ENCODE assay signal across 8 cellular contexts in genomic region chr6:157274116-157274470, GRCh38. TPM values are rescaled to one million over a fixed set of nuclear protein-coding genes. Genes with fewer than 3 reads are reported as not detected.
DNase-seq lines count a peak whose midpoint lies in the region; ATAC-seq and TF ChIP-seq lines count a peak whose summit lies in the region.

No MANE protein-coding gene starts in this region.

- H3K9me3 Mint-ChIP-seq in activated naive CD4-positive, alpha-beta T cell treated with anti-CD3 and anti-CD28 coated beads, Interleukin-2, amount 50 U/mL, for 24 hours = peaks cover 7% of the 10 kb centered on the region

- no peak for DNase-seq in activated naive CD4-positive, alpha-beta T cell (lab: John Stamatoyannopoulos, UW)
- no peak for DNase-seq in adrenal gland
- no peak for DNase-seq in lower leg skin (ENCODE audit: low spot score in 2 of 2)
- no peak for DNase-seq in upper lobe of left lung
- DNase-seq in cerebellar nuclear complex (lab: John Stamatoyannopoulos, UW) = no peak

- peaks cover 4% of the 10 kb centered on the region for H3K4me1 Mint-ChIP-seq in activated naive CD4-positive, alpha-beta T cell treated with anti-CD3 and anti-CD28 coated beads, Interleukin-2, amount 50 U/mL, for 24 hours

- ATAC-seq in upper lobe of left lung (ENCODE audit: low FRiP score in 2 of 2) (no peak), GM21737 (IDR thresholded peaks at IDR 0.05; ENCODE audit: unreplicated experiment) (no peak), HG03095 (IDR thresholded peaks at IDR 0.05; ENCODE audit: unreplicated experiment) (no peak)

- intact Hi-C loops in adrenal gland (cut with DNase I) (loop anchor here (5.0 to 10.0 kb wide), 3 partner anchors 37 to 229 kb away; no protein-coding TSS in a partner anchor), lower leg skin (cut with DNase I; ENCODE audit: low total_unique reads) (no loop called here)

- WGBS in adrenal gland, 4 donors = 3 to 10% (median 5%) methylated on average over 11 to 18 of the region's 18 CpGs
- WGBS in lower leg skin, 2 donors = 4 to 6% methylated on average over 18 of the region's 18 CpGs
- WGBS in upper lobe of left lung, 2 donors = 5 to 15% methylated on average over 7 to 18 of the region's 18 CpGs

- H3K4me1 ChIP-seq in adrenal gland (replicated peaks in 1 of 2) (peaks cover 0 to 16% of the 10 kb centered on the region in 2 donors), upper lobe of left lung (peaks cover 7 to 16% (median 7%) of the 10 kb centered on the region in 4 donors)

- no peak for TF ChIP-seq POLR2A in adrenal gland (IDR thresholded peaks at IDR 0.05)
- TF ChIP-seq POLR2A in lower leg skin (IDR thresholded peaks at IDR 0.05) = no peak
- no peak for TF ChIP-seq POLR2A in upper lobe of left lung (IDR thresholded peaks at IDR 0.05)

- H3K36me3 ChIP-seq in adrenal gland (replicated peaks in 1 of 2) (no peaks in the 10 kb centered on the region), upper lobe of left lung (no peaks in the 10 kb centered on the region)

- H3K27me3 Mint-ChIP-seq in activated naive CD4-positive, alpha-beta T cell treated with anti-CD3 and anti-CD28 coated beads, Interleukin-2, amount 50 U/mL, for 24 hours = no peaks in the 10 kb centered on the region

- H3K36me3 Mint-ChIP-seq in activated naive CD4-positive, alpha-beta T cell treated with anti-CD3 and anti-CD28 coated beads, Interleukin-2, amount 50 U/mL, for 24 hours = no peaks in the 10 kb centered on the region

- H3K27me3 ChIP-seq in adrenal gland (no peaks in the 10 kb centered on the region), upper lobe of left lung (no peaks in the 10 kb centered on the region)

- no peaks in the 10 kb centered on the region for H3K9me3 ChIP-seq in adrenal gland (replicated peaks in 1 of 3)
- H3K9me3 ChIP-seq in upper lobe of left lung = no peaks in the 10 kb centered on the region

- peak overlapping the region; percentile 90 for H3K4me3 Mint-ChIP-seq in activated naive CD4-positive, alpha-beta T cell treated with anti-CD3 and anti-CD28 coated beads, Interleukin-2, amount 50 U/mL, for 24 hours

- no peak for TF ChIP-seq EP300 in upper lobe of left lung (IDR thresholded peaks at IDR 0.05)

- H3K27ac ChIP-seq in adrenal gland (peak overlapping the region in 4 of 5 donors; percentile 62 to 92 (median 76)), upper lobe of left lung (peak overlapping the region; percentile 77 to 93 (median 86))

- H3K4me3 ChIP-seq in adrenal gland = peak overlapping the region in 3 of 4 donors; percentile 10 to 81 (median 49)
- peak overlapping the region; percentile 12 for H3K4me3 ChIP-seq in lower leg skin (ENCODE audit: low read depth, poor library complexity, severe bottlenecking)
- peak overlapping the region; percentile 48 to 73 (median 63) for H3K4me3 ChIP-seq in upper lobe of left lung

- H3K27ac Mint-ChIP-seq in activated naive CD4-positive, alpha-beta T cell treated with anti-CD3 and anti-CD28 coated beads, Interleukin-2, amount 50 U/mL, for 24 hours = peak overlapping the region; percentile 56

- TF ChIP-seq CTCF in adrenal gland (IDR thresholded peaks at IDR 0.05) (no peak), lower leg skin (IDR thresholded peaks at IDR 0.05) (no peak), upper lobe of left lung (IDR thresholded peaks at IDR 0.05) (no peak)

RNA-seq across cellular contexts. Expression of gene TMEM242, which starts 49.2 kb away (rescaled TPM):
- total RNA-seq in adrenal gland (10 to 100 TPM in 4 of 8 donors, 1 to 10 TPM in 4; 7.7 to 17.2 (median 12.6) TPM), lower leg skin (1 to 10 TPM; 4.5 to 6.7 (median 4.8) TPM), upper lobe of left lung (10 to 100 TPM in 1 of 6 donors, 1 to 10 TPM in 5; 2.1 to 10.8 (median 6.5) TPM)
- polyA plus RNA-seq in adrenal gland = 10 to 100 TPM in 1 of 3 donors, 1 to 10 TPM in 2; 7.4 to 16.2 (median 8.2) TPM

Comparison
In these comparisons a context has a peak if more than half of its experiments do, and no peak if none do; other contexts are left out.
1. H3K4me3 ChIP-seq: peak in every context shown above with its lines; median percentile 63 in upper lobe of left lung; 49 in adrenal gland; 12 in lower leg skin.